In the genomic region with DNA sequence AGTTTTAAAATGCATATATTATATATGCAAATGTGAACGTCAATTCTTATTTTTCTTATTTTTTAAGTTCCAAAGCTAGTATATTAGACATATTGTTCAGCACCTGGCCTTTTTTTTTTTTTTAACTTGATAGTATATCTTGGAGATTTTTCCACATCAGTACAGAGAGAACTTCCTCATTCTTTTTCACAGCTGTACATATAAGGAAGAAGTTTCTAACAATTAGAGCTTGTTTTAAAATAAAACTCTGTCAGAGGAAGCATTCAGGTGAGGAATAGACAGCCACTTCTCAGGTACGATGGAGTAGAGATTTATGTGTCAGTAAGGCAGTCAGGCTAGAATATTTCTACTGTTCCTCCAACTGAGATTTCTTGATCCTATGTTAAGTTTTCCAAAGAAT, we compare ENCODE assay signal across 30 cellular contexts.
DNase-seq lines count a peak whose midpoint lies in the region; ATAC-seq and TF ChIP-seq lines count a peak whose summit lies in the region.
"Had no signal": no experiment of that assay in that cellular context is flagged by ENCODE, and none has a peak within 500 bp of the region (broad histone marks: within the 10 kb centered on the region; RNA-seq: fewer than 3 reads in every experiment).

No MANE protein-coding gene starts in this region.

- no peak for DNase-seq in IMR-90
- DNase-seq in NB4 (ENCODE audit: low read depth), result peak; percentile 19
- no peak for DNase-seq in foreskin keratinocyte
- no peak for DNase-seq in stomach
- DNase-seq in activated CD8-positive, alpha-beta memory T cell treated with anti-CD3 and anti-CD28 coated beads for 24 hours, result no peak
- DNase-seq in inferior parietal cortex (ENCODE audit: extremely low spot score), result no peak
- no peak for DNase-seq in effector memory CD4-positive, alpha-beta T cell
- DNase-seq: activated CD4-positive, alpha-beta T cell treated with anti-CD3 and anti-CD28 coated beads for 4 hours; activated CD8-positive, alpha-beta T cell treated with anti-CD3 and anti-CD28 coated beads, Interleukin-2, amount 10 ng/mL, durations not matched to agents 7 days and 5 days; activated naive CD4-positive, alpha-beta T cell treated with anti-CD3 and anti-CD28 coated beads, Interleukin-2, amount 50 U/mL, for 16 hours; BE2C; body of pancreas; CD8-positive, alpha-beta memory T cell; DMS153; immature natural killer cell; left lung; mesendoderm; NCI-H1417; NCI-H2029 treated with DMSO at 0.1 percent for 48 hours; NCI-H2227 treated with DMSO at 0.1 percent for 48 hours; NCI-H526; right cardiac atrium; SHP77 treated with DMSO at 0.1 percent for 48 hours; spleen; stimulated activated CD8-positive, alpha-beta memory T cell treated with anti-CD3 and anti-CD28 coated beads, Interleukin-4, amount 100 ng/mL, for 48 hours; stimulated activated naive CD8-positive, alpha-beta T cell treated with anti-CD3 and anti-CD28 coated beads, Interleukin-15, amount 100 ng/mL, for 72 hours; SW 1271; WERI-Rb-1 had no signal

- WGBS in IMR-90 (ENCODE audit: extremely low coverage in 2 of 2, insufficient read length in 1 of 2), 2 experiments, result no CpG with 5 or more reads among the region's 2 CpGs
- 28 to 51% (median 46%) methylated on average over 2 of the region's 2 CpGs for WGBS in stomach, 5 donors

- H4K8ac ChIP-seq in IMR-90 (ENCODE audit: low read depth in 2 of 2, low read length in 2 of 2), result no peak overlapping the region

- no peak overlapping the region for H2AK9ac ChIP-seq in IMR-90 (replicated peaks; ENCODE audit: low read depth, low read length, poor library complexity)

- peaks cover 5% of the 10 kb centered on the region for H3K4me1 ChIP-seq in IMR-90 (ENCODE audit: control insufficient read depth, insufficient read depth, low read length)
- peaks cover 34% of the 10 kb centered on the region for H3K4me1 ChIP-seq in foreskin keratinocyte
- H3K4me1 ChIP-seq in stomach, result peaks cover 0 to 17% (median 8%) of the 10 kb centered on the region in 4 donors
- no peaks in the 10 kb centered on the region for H3K4me1 ChIP-seq in effector memory CD4-positive, alpha-beta T cell (ENCODE audit: control insufficient read depth, insufficient read depth, low read length, poor library complexity, severe bottlenecking)
- H3K4me1 ChIP-seq: BE2C, body of pancreas, left lung, spleen had no signal

- H3K4me3 ChIP-seq in IMR-90 (ENCODE audit: insufficient read depth, low read depth, low read length), result no peak overlapping the region
- H3K4me3 ChIP-seq in NB4 (ENCODE audit: low read depth, low read length), result no peak overlapping the region
- H3K4me3 ChIP-seq in stomach, result no peak overlapping the region
- no peak overlapping the region for H3K4me3 ChIP-seq in effector memory CD4-positive, alpha-beta T cell (ENCODE audit: insufficient read depth, low read depth, low read length, poor library complexity, severe bottlenecking)
- H3K4me3 ChIP-seq: body of pancreas, left lung, spleen, vagina had no signal

- H3K56ac ChIP-seq in IMR-90 (ENCODE audit: extremely low read depth, insufficient read depth, low read length), result no peak overlapping the region

- intact Hi-C loops in IMR-90 (cut with micrococcal nuclease) (no loop called here), stomach (cut with DNase I; ENCODE audit: low total_unique reads) (no loop called here)

- no peak for ATAC-seq in IMR-90 (ENCODE audit: low read depth)
- ATAC-seq in foreskin keratinocyte, result no peak
- ATAC-seq: activated CD8-positive, alpha-beta T cell treated with anti-CD3 and anti-CD28 coated beads, Interleukin-2, amount 10 ng/mL, durations not matched to agents 7 days and 5 days; activated T-helper 17 cell treated with anti-CD3 and anti-CD28 coated beads, Interleukin-2, amount 50 U/mL, for 72 hours; body of pancreas; left lung; right cardiac atrium; stimulated activated naive CD8-positive, alpha-beta T cell treated with anti-CD3 and anti-CD28 coated beads, Interleukin-15, amount 100 ng/mL, for 72 hours had no signal

- no peak overlapping the region for H3K14ac ChIP-seq in IMR-90 (replicated peaks; ENCODE audit: low read depth, low read length)

- in situ Hi-C loops in IMR-90 (cut with MboI; ENCODE audit: low sequenced_read_pairs), result no loop called here

- no peak overlapping the region for H4K5ac ChIP-seq in IMR-90 (ENCODE audit: low read depth, low read length)

- no peak overlapping the region for H2BK120ac ChIP-seq in IMR-90 (ENCODE audit: low read depth, low read length)

- H3K4ac ChIP-seq in IMR-90 (ENCODE audit: low read depth, low read length), result no peak overlapping the region

- H2AFZ ChIP-seq in IMR-90 (replicated peaks; ENCODE audit: low read length, poor library complexity), result no peak overlapping the region

- no peak for TF ChIP-seq RAD21 in IMR-90 (IDR thresholded peaks at IDR 0.05; ENCODE audit: low read length)

- dilution Hi-C loops in IMR-90 (cut with HindIII; ENCODE audit: low sequenced_read_pairs, unreplicated experiment), result no loop called here

- TF ChIP-seq POLR2A in IMR-90 (IDR thresholded peaks at IDR 0.05; ENCODE audit: low read depth, low read length) (no peak), NB4 (IDR thresholded peaks at IDR 0.05; ENCODE audit: extremely low read depth, insufficient read length) (no peak), stomach (IDR thresholded peaks at IDR 0.05) (no peak)

- H3K27me3 ChIP-seq in IMR-90 (ENCODE audit: control insufficient read depth, insufficient read depth, low read length), result no peaks in the 10 kb centered on the region
- H3K27me3 ChIP-seq in foreskin keratinocyte, result no peaks in the 10 kb centered on the region
- H3K27me3 ChIP-seq in stomach, result no peaks in the 10 kb centered on the region
- H3K27me3 ChIP-seq in effector memory CD4-positive, alpha-beta T cell (replicated peaks; ENCODE audit: control insufficient read depth, insufficient read depth, low read length, poor library complexity, severe bottlenecking), result no peaks in the 10 kb centered on the region
- H3K27me3 ChIP-seq: body of pancreas, left lung, spleen, vagina had no signal

- no peak overlapping the region for H2BK20ac ChIP-seq in IMR-90 (ENCODE audit: low read depth, low read length)

- POLR2A ChIA-PET in IMR-90 (lab: Charles Lee; ENCODE audit: unreplicated experiment), result no interaction called here

- H3K23ac ChIP-seq in IMR-90 (ENCODE audit: low read depth, low read length), result no peak overlapping the region

- no TSS peak for BruUV-seq in IMR-90 (replicated peaks; lab: Mats Ljungman, UMichigan)

- H3K36me3 ChIP-seq in IMR-90 (ENCODE audit: control insufficient read depth, insufficient read depth, low read length) (no peaks in the 10 kb centered on the region), stomach (no peaks in the 10 kb centered on the region)
- H3K36me3 ChIP-seq in effector memory CD4-positive, alpha-beta T cell (ENCODE audit: control insufficient read depth, insufficient read depth, low read length), result no peaks in the 10 kb centered on the region
- H3K36me3 ChIP-seq: BE2C, left lung, spleen, vagina, WERI-Rb-1 had no signal

- H2BK5ac ChIP-seq in IMR-90 (ENCODE audit: low read depth, low read length, poor library complexity, severe bottlenecking), result no peak overlapping the region

- peaks cover 4% of the 10 kb centered on the region; the same call in 1 of the 2 replicates for H3K9me1 ChIP-seq in IMR-90 (ENCODE audit: insufficient read depth, low read length)

- no peak overlapping the region for H3K9ac ChIP-seq in IMR-90 (ENCODE audit: low read depth, low read length)

- TF ChIP-seq CTCF in IMR-90 (conservative IDR thresholded peaks at IDR 0.05; ENCODE audit: low read depth, low read length), result no peak
- TF ChIP-seq CTCF in NB4 (IDR thresholded peaks at IDR 0.05; ENCODE audit: low read depth, low read length), result no peak
- no peak for TF ChIP-seq CTCF in foreskin keratinocyte (conservative IDR thresholded peaks at IDR 0.05)
- no peak for TF ChIP-seq CTCF in stomach (IDR thresholded peaks at IDR 0.05)

- CTCF ChIA-PET in IMR-90 (lab: Yijun Ruan, JAX), result no interaction called here

- H3K9me3 ChIP-seq in IMR-90 (ENCODE audit: control insufficient read depth, insufficient read depth, low read length) (no peaks in the 10 kb centered on the region), stomach (no peaks in the 10 kb centered on the region)
- no peaks in the 10 kb centered on the region for H3K9me3 ChIP-seq in effector memory CD4-positive, alpha-beta T cell (ENCODE audit: control insufficient read depth, low read length)
- H3K9me3 ChIP-seq: BE2C, body of pancreas, left lung, spleen, vagina had no signal

- no peak for TF ChIP-seq EP300 in stomach (IDR thresholded peaks at IDR 0.05)

- H4K91ac ChIP-seq in IMR-90 (ENCODE audit: insufficient read depth, low read depth, low read length), result no peak overlapping the region

- H2BK15ac ChIP-seq in IMR-90 (ENCODE audit: low read depth, low read length), result no peak overlapping the region

- no peaks in the 10 kb centered on the region for H4K20me1 ChIP-seq in IMR-90 (ENCODE audit: insufficient read depth, low read length)

- no peak overlapping the region for H3K4me2 ChIP-seq in IMR-90 (ENCODE audit: low read depth, low read length)

- H3K18ac ChIP-seq in IMR-90 (ENCODE audit: low read depth, low read length), result 0 out of 2 replicates have a peak overlapping the region, but pooled peaks have one; percentile 38

- H3K79me1 ChIP-seq in IMR-90 (ENCODE audit: low read depth in 1 of 2, low read length in 2 of 2), result no peaks in the 10 kb centered on the region

- H3K27ac ChIP-seq in IMR-90 (ENCODE audit: insufficient read depth, low read length) (no peak overlapping the region), foreskin keratinocyte (peak overlapping the region; percentile 48), stomach (peak overlapping the region in 4 of 5 donors; percentile 18 to 80 (median 70))
- no peak overlapping the region for H3K27ac ChIP-seq in effector memory CD4-positive, alpha-beta T cell (ENCODE audit: insufficient read depth, low read length, poor library complexity, severe bottlenecking)
- H3K27ac ChIP-seq: left lung, spleen, vagina, WERI-Rb-1 had no signal

- no peak overlapping the region for H2AK5ac ChIP-seq in IMR-90 (ENCODE audit: low read depth, low read length)

TF ChIP-seq in IMR-90, 13 proteins besides CTCF, POLR2A, EP300 and RAD21 (continues in another document):
- TF ChIP-seq MAZ (IDR thresholded peaks at IDR 0.05; ENCODE audit: borderline replicate concordance, low read depth, low read length), result no peak
- TF ChIP-seq MXI1 (IDR thresholded peaks at IDR 0.05; ENCODE audit: borderline replicate concordance, low read depth, low read length), result no peak
- TF ChIP-seq RFX5 (IDR thresholded peaks at IDR 0.05; ENCODE audit: low read depth, low read length), result no peak
- no peak for TF ChIP-seq RCOR1 (IDR thresholded peaks at IDR 0.05; ENCODE audit: insufficient replicate concordance, low read length)
- no peak for TF ChIP-seq USF2 (IDR thresholded peaks at IDR 0.05; ENCODE audit: low read depth, low read length)
- no peak for TF ChIP-seq SMC3 (IDR thresholded peaks at IDR 0.05; ENCODE audit: low read depth, low read length)

Comparison
In these comparisons a context has a peak if more than half of its experiments do, and no peak if none do; other contexts are left out.
1. H3K27ac ChIP-seq: peak in foreskin keratinocyte (single experiment) and stomach (4 of 5); none in IMR-90 (single experiment) and effector memory CD4-positive, alpha-beta T cell (single experiment).